Comparison of ENCODE assay signal across 27 cellular contexts in genomic region chr13:83440465-83440864, GRCh38.
"Had no signal": no experiment of that assay in that cellular context is flagged by ENCODE, and none has a peak within 500 bp of the region (broad histone marks: within the 10 kb centered on the region; RNA-seq: fewer than 3 reads in every experiment).

No MANE protein-coding gene starts in this region.

- H3K4me2 ChIP-seq: hepatocyte had no signal

- H3K27me3 ChIP-seq: colonic mucosa, dorsolateral prefrontal cortex, esophagus muscularis mucosa, esophagus squamous epithelium, gastrocnemius medialis, heart left ventricle, heart right ventricle, hepatocyte had no signal

- H3K9me3 ChIP-seq: colonic mucosa, esophagus muscularis mucosa, esophagus squamous epithelium, gastrocnemius medialis had no signal

- H3K36me3 ChIP-seq: colonic mucosa, esophagus muscularis mucosa, esophagus squamous epithelium, gastrocnemius medialis, heart left ventricle, heart right ventricle had no signal

- H3K79me2 ChIP-seq: hepatocyte had no signal

- H3K27ac ChIP-seq: colonic mucosa, coronary artery, dorsolateral prefrontal cortex, epithelial cell of prostate, esophagus muscularis mucosa, esophagus squamous epithelium, gastrocnemius medialis, heart left ventricle, heart right ventricle, hepatocyte had no signal

- H3K4me1 ChIP-seq: colonic mucosa, esophagus muscularis mucosa, esophagus squamous epithelium, gastrocnemius medialis, heart left ventricle, heart right ventricle had no signal

- H2AFZ ChIP-seq: hepatocyte had no signal

- DNase-seq: colonic mucosa; cortex of kidney; dermis blood vessel endothelial cell; dorsolateral prefrontal cortex; effector CD4-positive, alpha-beta T cell; effector CD8-positive, alpha-beta T cell; effector memory CD4-positive, alpha-beta T cell; effector memory CD8-positive, alpha-beta T cell; endodermal cell; erythroblast; esophagus squamous epithelium; foreskin fibroblast; foreskin melanocyte; gastrocnemius medialis; glutamatergic neuron; head of caudate nucleus; heart left ventricle; heart right ventricle had no signal

- FAIRE-seq: colon, endometrium, endothelial cell of umbilical vein, frontal cortex had no signal

- H3K4me3 ChIP-seq: colonic mucosa, coronary artery, dorsolateral prefrontal cortex, esophagus muscularis mucosa, esophagus squamous epithelium, gastrocnemius medialis, heart left ventricle, heart right ventricle, hepatocyte had no signal

- ATAC-seq: effector memory CD8-positive, alpha-beta T cell; esophagus mucosa; gastrocnemius medialis; heart left ventricle; heart right ventricle had no signal
